ENCODE assay signal across 16 cellular contexts in the genomic region with DNA sequence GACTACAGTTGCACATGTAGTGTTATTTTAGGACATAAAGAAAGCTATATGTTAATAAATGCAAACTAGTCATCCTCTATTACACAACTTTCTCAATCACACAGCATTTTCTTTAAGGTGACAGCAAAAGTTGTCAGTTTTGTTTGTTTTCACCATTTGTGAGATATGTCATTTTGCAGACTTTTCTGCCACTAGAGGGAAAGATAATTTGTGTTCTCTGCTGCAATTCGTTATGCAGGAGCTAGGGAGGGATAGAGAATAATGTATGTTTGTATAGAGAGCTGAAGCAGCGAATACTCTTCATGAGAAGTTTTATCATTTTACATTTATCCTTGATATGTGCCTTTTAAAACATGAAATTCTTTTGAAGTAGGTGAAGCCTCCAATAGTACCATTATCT.
DNase-seq lines count a peak whose midpoint lies in the region; ATAC-seq, FAIRE-seq and TF ChIP-seq lines count a peak whose summit lies in the region.
"Had no signal": no experiment of that assay in that cellular context is flagged by ENCODE, and none has a peak within 500 bp of the region (broad histone marks: within the 10 kb centered on the region; RNA-seq: fewer than 3 reads in every experiment).

No MANE protein-coding gene starts in this region.

- peaks cover 3 to 37% (median 16%) of the 10 kb centered on the region in 6 donors for H3K9me3 Mint-ChIP-seq in immature natural killer cell
- peaks cover 0 to 25% (median 5%) of the 10 kb centered on the region in 9 donors for H3K9me3 Mint-ChIP-seq in naive thymus-derived CD8-positive, alpha-beta T cell

- H4K5ac ChIP-seq in IMR-90 (ENCODE audit: low read depth, low read length), result no peak overlapping the region
- H4K5ac ChIP-seq in mesendoderm (ENCODE audit: low read length), result no peak overlapping the region

- no peaks in the 10 kb centered on the region for H3K4me1 Mint-ChIP-seq in immature natural killer cell
- no peaks in the 10 kb centered on the region for H3K4me1 Mint-ChIP-seq in naive thymus-derived CD8-positive, alpha-beta T cell
- H3K4me1 Mint-ChIP-seq: activated naive CD4-positive, alpha-beta T cell treated with anti-CD3 and anti-CD28 coated beads, Interleukin-2, amount 50 U/mL, for 24 hours had no signal

- H3K9me3 ChIP-seq in IMR-90 (ENCODE audit: control insufficient read depth, insufficient read depth, low read length) (no peaks in the 10 kb centered on the region), SK-N-SH (no peaks in the 10 kb centered on the region)

- H3K79me1 ChIP-seq in IMR-90 (ENCODE audit: low read depth in 1 of 2, low read length in 2 of 2) (no peaks in the 10 kb centered on the region), mesendoderm (ENCODE audit: low read length) (no peaks in the 10 kb centered on the region)

- H3K4ac ChIP-seq in IMR-90 (ENCODE audit: low read depth, low read length) (no peak overlapping the region), mesendoderm (ENCODE audit: low read depth, low read length) (no peak overlapping the region)

- TF ChIP-seq RAD21 in IMR-90 (IDR thresholded peaks at IDR 0.05; ENCODE audit: low read length) (no peak; the same call in 1 of the 2 replicates), SK-N-SH (IDR thresholded peaks at IDR 0.05; ENCODE audit: low read length) (peak; percentile 41)

- no peak overlapping the region for H2BK15ac ChIP-seq in IMR-90 (ENCODE audit: low read depth, low read length)
- no peak overlapping the region for H2BK15ac ChIP-seq in mesendoderm (replicated peaks; ENCODE audit: low read depth)

- H4K20me1 ChIP-seq in IMR-90 (ENCODE audit: insufficient read depth, low read length), result no peaks in the 10 kb centered on the region
- no peaks in the 10 kb centered on the region for H4K20me1 ChIP-seq in SK-N-SH (ENCODE audit: insufficient read depth)

- POLR2A ChIA-PET in IMR-90 (lab: Charles Lee; ENCODE audit: unreplicated experiment), result no interaction called here
- POLR2A ChIA-PET in SK-N-SH (lab: Yijun Ruan, JAX), result no interaction called here
- POLR2A ChIA-PET in naive thymus-derived CD8-positive, alpha-beta T cell (lab: Charles Lee), result no interaction called here

- H2AK5ac ChIP-seq in IMR-90 (ENCODE audit: low read depth, low read length) (no peak overlapping the region), mesendoderm (ENCODE audit: low read length) (no peak overlapping the region)

- H3K9me1 ChIP-seq in IMR-90 (ENCODE audit: insufficient read depth, low read length), result no peaks in the 10 kb centered on the region

- H3K4me2 ChIP-seq in IMR-90 (ENCODE audit: low read depth, low read length), result no peak overlapping the region
- no peak overlapping the region for H3K4me2 ChIP-seq in SK-N-SH
- no peak overlapping the region for H3K4me2 ChIP-seq in mesendoderm (ENCODE audit: low read length)

- H3K18ac ChIP-seq in IMR-90 (ENCODE audit: low read depth, low read length) (no peak overlapping the region), mesendoderm (ENCODE audit: low read length) (no peak overlapping the region)

- in situ Hi-C loops in IMR-90 (cut with MboI; ENCODE audit: low sequenced_read_pairs), result no loop called here

- no peaks in the 10 kb centered on the region for H3K9me2 ChIP-seq in SK-N-SH

- H3K4me3 ChIP-seq in IMR-90 (ENCODE audit: insufficient read depth, low read depth, low read length) (no peak overlapping the region), SK-N-SH (ENCODE audit: low read depth in 2 of 2, low read length in 1 of 2) (no peak overlapping the region), mesendoderm (ENCODE audit: low read length) (no peak overlapping the region)

- dilution Hi-C loops in IMR-90 (cut with HindIII; ENCODE audit: low sequenced_read_pairs, unreplicated experiment), result no loop called here

- no peaks in the 10 kb centered on the region for H3F3A ChIP-seq in SK-N-SH (replicated peaks; ENCODE audit: insufficient read depth)

- no peak for DNase-seq in D721Med (ENCODE audit: insufficient read length, low spot score)
- peak; percentile 1 for DNase-seq in IMR-90
- DNase-seq in SK-N-SH, result no peak
- peak; percentile 39 for DNase-seq in mesendoderm
- DNase-seq in NOMO-1 (lab: John Stamatoyannopoulos, UW; ENCODE audit: unreplicated experiment in 2 of 2), result no peak
- no peak for DNase-seq in immature natural killer cell
- DNase-seq in naive thymus-derived CD8-positive, alpha-beta T cell, result no peak
- no peak for DNase-seq in Right ventricle myocardium superior
- DNase-seq: central memory CD4-positive, alpha-beta T cell; NCI-H1417; NCI-H345; posterior cingulate gyrus had no signal

- H3K4me1 ChIP-seq in IMR-90 (ENCODE audit: control insufficient read depth, insufficient read depth, low read length) (no peaks in the 10 kb centered on the region), SK-N-SH (ENCODE audit: control insufficient read depth in 1 of 2, insufficient read depth in 2 of 2, low read depth in 1 of 2, low read length in 1 of 2) (no peaks in the 10 kb centered on the region), mesendoderm (ENCODE audit: control insufficient read depth, low read depth, low read length) (no peaks in the 10 kb centered on the region)

- no peak for TF ChIP-seq POLR2A in IMR-90 (IDR thresholded peaks at IDR 0.05; ENCODE audit: low read depth, low read length)

- no peaks in the 10 kb centered on the region for H3K27me3 ChIP-seq in IMR-90 (ENCODE audit: control insufficient read depth, insufficient read depth, low read length)
- H3K27me3 ChIP-seq in SK-N-SH (ENCODE audit: insufficient read depth), result no peaks in the 10 kb centered on the region
- H3K27me3 ChIP-seq in mesendoderm (ENCODE audit: insufficient read depth, low read length, poor library complexity), result no peaks in the 10 kb centered on the region

- H3K14ac ChIP-seq in IMR-90 (replicated peaks; ENCODE audit: low read depth, low read length), result no peak overlapping the region

- H3K23ac ChIP-seq in IMR-90 (ENCODE audit: low read depth, low read length), result no peak overlapping the region
- no peak overlapping the region for H3K23ac ChIP-seq in mesendoderm (ENCODE audit: low read length)

- FAIRE-seq in D721Med (lab: Jason Lieb, UNC), result no peak
- FAIRE-seq: endothelial cell of umbilical vein, keratinocyte had no signal

- H3K27me3 Mint-ChIP-seq in immature natural killer cell (ENCODE audit: low read depth in 3 of 3), result no peaks in the 10 kb centered on the region
- H3K27me3 Mint-ChIP-seq in naive thymus-derived CD8-positive, alpha-beta T cell, result no peaks in the 10 kb centered on the region
- H3K27me3 Mint-ChIP-seq: activated naive CD4-positive, alpha-beta T cell treated with anti-CD3 and anti-CD28 coated beads, Interleukin-2, amount 50 U/mL, for 24 hours had no signal

- peaks cover 0 to 3% (median 0%) of the 10 kb centered on the region in 3 donors for H3K36me3 Mint-ChIP-seq in immature natural killer cell
- H3K36me3 Mint-ChIP-seq in naive thymus-derived CD8-positive, alpha-beta T cell, result no peaks in the 10 kb centered on the region
- H3K36me3 Mint-ChIP-seq: activated naive CD4-positive, alpha-beta T cell treated with anti-CD3 and anti-CD28 coated beads, Interleukin-2, amount 50 U/mL, for 24 hours had no signal

- H3K27ac ChIP-seq in IMR-90 (ENCODE audit: insufficient read depth, low read length) (no peak overlapping the region), SK-N-SH (ENCODE audit: low read depth in 2 of 2, low read length in 1 of 2) (no peak overlapping the region), mesendoderm (ENCODE audit: low read depth, low read length) (no peak overlapping the region)

- H3K27ac Mint-ChIP-seq in immature natural killer cell, result no peak overlapping the region
- no peak overlapping the region for H3K27ac Mint-ChIP-seq in naive thymus-derived CD8-positive, alpha-beta T cell
- H3K27ac Mint-ChIP-seq: activated naive CD4-positive, alpha-beta T cell treated with anti-CD3 and anti-CD28 coated beads, Interleukin-2, amount 50 U/mL, for 24 hours had no signal

- no peak for TF ChIP-seq EP300 in SK-N-SH (IDR thresholded peaks at IDR 0.05; ENCODE audit: borderline replicate concordance in 1 of 2, low read depth in 1 of 2, low read length in 1 of 2)

- H3K79me2 ChIP-seq in SK-N-SH (ENCODE audit: insufficient read depth) (no peaks in the 10 kb centered on the region), mesendoderm (ENCODE audit: control insufficient read depth, insufficient read depth, low read length) (no peaks in the 10 kb centered on the region)

- intact Hi-C loops in IMR-90 (cut with micrococcal nuclease), result loop anchor here (2.0 kb wide), 1 partner anchor 605 kb away; no protein-coding TSS in a partner anchor
- intact Hi-C loops in Right ventricle myocardium superior (cut with DNase I), result no loop called here

- H3K36me3 ChIP-seq in IMR-90 (ENCODE audit: control insufficient read depth, insufficient read depth, low read length) (no peaks in the 10 kb centered on the region), SK-N-SH (replicated peaks in 1 of 2; ENCODE audit: control insufficient read depth in 1 of 2, insufficient read depth in 2 of 2, low read length in 1 of 2) (no peaks in the 10 kb centered on the region), mesendoderm (ENCODE audit: control insufficient read depth, insufficient read depth, low read length) (no peaks in the 10 kb centered on the region)

- H4K91ac ChIP-seq in IMR-90 (ENCODE audit: insufficient read depth, low read depth, low read length), result no peak overlapping the region

- ATAC-seq in IMR-90 (ENCODE audit: low read depth) (no peak), Right ventricle myocardium superior (ENCODE audit: poor library complexity) (no peak)
- no peak for ATAC-seq in naive thymus-derived CD8-positive, alpha-beta T cell
- ATAC-seq: Panc1 had no signal

- no peak overlapping the region for H2BK20ac ChIP-seq in IMR-90 (ENCODE audit: low read depth, low read length)

- no peak overlapping the region for H2AK9ac ChIP-seq in IMR-90 (replicated peaks; ENCODE audit: low read depth, low read length, poor library complexity)

- H3K56ac ChIP-seq in IMR-90 (ENCODE audit: extremely low read depth, insufficient read depth, low read length) (no peak overlapping the region), mesendoderm (ENCODE audit: low read length) (no peak overlapping the region)

- H2BK5ac ChIP-seq in IMR-90 (ENCODE audit: low read depth, low read length, poor library complexity, severe bottlenecking) (no peak overlapping the region), mesendoderm (ENCODE audit: low read length) (no peak overlapping the region)

- H2BK120ac ChIP-seq in IMR-90 (ENCODE audit: low read depth, low read length) (no peak overlapping the region), mesendoderm (ENCODE audit: low read depth, low read length) (no peak overlapping the region)

- H2AFZ ChIP-seq in IMR-90 (replicated peaks; ENCODE audit: low read length, poor library complexity), result no peak overlapping the region
- no peak overlapping the region for H2AFZ ChIP-seq in SK-N-SH (ENCODE audit: low read depth)

- TF ChIP-seq CTCF in D721Med (IDR thresholded peaks at IDR 0.05; ENCODE audit: insufficient read depth, missing control alignments) (peak; percentile 13), IMR-90 (conservative IDR thresholded peaks at IDR 0.05; ENCODE audit: low read depth, low read length) (peak; percentile 36), SK-N-SH (IDR thresholded peaks at IDR 0.05) (peak; percentile 44)

- no CpG with 5 or more reads among the region's 2 CpGs for WGBS in IMR-90 (ENCODE audit: extremely low coverage in 2 of 2, insufficient read length in 1 of 2), 2 experiments
- WGBS in SK-N-SH (ENCODE audit: low lambda C conversion rate), result 24% methylated on average over 2 of the region's 2 CpGs
- no CpG with 5 or more reads among the region's 2 CpGs for WGBS in mesendoderm (ENCODE audit: extremely low coverage, insufficient coverage, low lambda C conversion rate)

- CTCF ChIA-PET in IMR-90 (lab: Yijun Ruan, JAX), result interaction anchor here (0.6 to 0.8 kb wide), 2 partner anchors 73 to 472 kb away, joined by 3 to 4 read pairs; no protein-coding TSS in a partner anchor
- CTCF ChIA-PET in SK-N-SH (lab: Yijun Ruan, JAX), result interaction anchor here (0.9 to 1.7 kb wide), 8 partner anchors 8 to 606 kb away, joined by 3 to 7 read pairs (median 4); no protein-coding TSS in a partner anchor

- H3K4me3 Mint-ChIP-seq in immature natural killer cell, result no peak overlapping the region
- no peak overlapping the region for H3K4me3 Mint-ChIP-seq in naive thymus-derived CD8-positive, alpha-beta T cell
- H3K4me3 Mint-ChIP-seq: activated naive CD4-positive, alpha-beta T cell treated with anti-CD3 and anti-CD28 coated beads, Interleukin-2, amount 50 U/mL, for 24 hours had no signal

- H4K8ac ChIP-seq in IMR-90 (ENCODE audit: low read depth in 2 of 2, low read length in 2 of 2) (no peak overlapping the region), mesendoderm (ENCODE audit: low read depth, low read length) (no peak overlapping the region)

- BruUV-seq in IMR-90 (replicated peaks; lab: Mats Ljungman, UMichigan), result no TSS peak

- H3K9ac ChIP-seq in IMR-90 (ENCODE audit: low read depth, low read length) (no peak overlapping the region), SK-N-SH (no peak overlapping the region), mesendoderm (ENCODE audit: low read length) (no peak overlapping the region)

Comparison
In these comparisons a context has a peak if more than half of its experiments do, and no peak if none do; other contexts are left out.
1. DNase-seq: peak in IMR-90 (single experiment) and mesendoderm (single experiment); none in D721Med (single experiment), SK-N-SH (single experiment), NOMO-1 (0 of 2), immature natural killer cell (0 of 3), naive thymus-derived CD8-positive, alpha-beta T cell (0 of 10) and Right ventricle myocardium superior (single experiment).
2. Peak in every context shown above with its lines, with median percentiles within 50 percentile points of each other: CTCF ChIP-seq.